In genomic region chr3:69602112-69602511, GRCh38 we compare ENCODE assay signal across 22 cellular contexts.
A peak's percentile ranks its signal among the peaks of the same experiment; 100 is the strongest.
DNase-seq lines count a peak whose midpoint lies in the region; ATAC-seq, FAIRE-seq and TF ChIP-seq lines count a peak whose summit lies in the region.
"Had no signal": no experiment of that assay in that cellular context is flagged by ENCODE, and none has a peak within 500 bp of the region (broad histone marks: within the 10 kb centered on the region; RNA-seq: fewer than 3 reads in every experiment).

No MANE protein-coding gene starts in this region.

- H3K27ac ChIP-seq in heart left ventricle (peak overlapping the region in 1 of 12 donors; percentile 14), right atrium auricular region (no peak overlapping the region)
- H3K27ac ChIP-seq: BLaER1 treated with 17β-estradiol and CSF1 and Interleukin-3, amounts not matched to agents 10 nM and 100 nM; C4-2B had no signal

- peaks cover 0 to 7% (median 0%) of the 10 kb centered on the region in 9 donors for H3K27me3 ChIP-seq in heart left ventricle
- no peaks in the 10 kb centered on the region for H3K27me3 ChIP-seq in right atrium auricular region
- H3K27me3 ChIP-seq in bronchial epithelial cell (ENCODE audit: control insufficient read depth, insufficient read depth, low read length), result no peaks in the 10 kb centered on the region
- H3K27me3 ChIP-seq: BLaER1 treated with 17β-estradiol and CSF1 and Interleukin-3, amounts not matched to agents 10 nM and 100 nM had no signal

- H3K4me1 ChIP-seq in heart left ventricle (no peaks in the 10 kb centered on the region), right atrium auricular region (no peaks in the 10 kb centered on the region)
- H3K4me1 ChIP-seq: BLaER1 treated with 17β-estradiol and CSF1 and Interleukin-3, amounts not matched to agents 10 nM and 100 nM; Caco-2 had no signal

- H3K4me3 ChIP-seq in heart left ventricle (no peak overlapping the region), right atrium auricular region (no peak overlapping the region), bronchial epithelial cell (ENCODE audit: low read depth, low read length) (no peak overlapping the region)
- H3K4me3 ChIP-seq: BLaER1 treated with 17β-estradiol and CSF1 and Interleukin-3, amounts not matched to agents 10 nM and 100 nM had no signal

- H3K9me3 ChIP-seq in heart left ventricle (peaks cover 0 to 12% (median 0%) of the 10 kb centered on the region in 12 donors), right atrium auricular region (peaks cover 0 to 9% of the 10 kb centered on the region in 2 donors)
- H3K9me3 ChIP-seq: Caco-2 had no signal

- peak; percentile 58 to 88 (median 70) for ATAC-seq in heart left ventricle
- peak; percentile 73 for ATAC-seq in omental fat pad (ENCODE audit: low FRiP score)
- ATAC-seq: CD8-positive, alpha-beta T cell had no signal

- H3K36me3 ChIP-seq in heart left ventricle (no peaks in the 10 kb centered on the region), right atrium auricular region (no peaks in the 10 kb centered on the region), bronchial epithelial cell (ENCODE audit: control insufficient read depth, insufficient read depth, low read length) (no peaks in the 10 kb centered on the region)
- H3K36me3 ChIP-seq: BLaER1 treated with 17β-estradiol and CSF1 and Interleukin-3, amounts not matched to agents 10 nM and 100 nM had no signal

- TF ChIP-seq POLR2A in heart left ventricle (IDR thresholded peaks at IDR 0.05), result no peak

- DNase-seq in heart left ventricle (no peak), right atrium auricular region (ENCODE audit: low spot score) (no peak), amniotic epithelial cell (ENCODE audit: low read depth) (peak; percentile 6), bronchial epithelial cell (ENCODE audit: low read depth) (peak; percentile 4), omental fat pad (ENCODE audit: low spot score) (no peak), amniotic stem cell (lab: John Stamatoyannopoulos, UW) (no peak)
- no peak for DNase-seq in effector CD8-positive, alpha-beta T cell (lab: John Stamatoyannopoulos, UW)
- DNase-seq: 8988T; AML-193; Caco-2; Calu3; CD4-positive, alpha-beta T cell; CD8-positive, alpha-beta T cell; DMS79 treated with DMSO at 0.1 percent for 48 hours; GF-D8 had no signal

- no peak for FAIRE-seq in bronchial epithelial cell (lab: Jason Lieb, UNC)
- FAIRE-seq: A204.1, D721Med, G401.6, GM12891, GM19239 had no signal

- intact Hi-C loops in heart left ventricle (cut with DNase I), result no loop called here

- TF ChIP-seq CTCF in heart left ventricle (IDR thresholded peaks at IDR 0.05) (no peak), right atrium auricular region (IDR thresholded peaks at IDR 0.05) (no peak), bronchial epithelial cell (IDR thresholded peaks at IDR 0.05; ENCODE audit: insufficient read depth, low read length, severe bottlenecking) (no peak), omental fat pad (IDR thresholded peaks at IDR 0.05) (no peak)

- WGBS in heart left ventricle, 4 donors, result 72 to 84% (median 79%) methylated on average over 4 of the region's 4 CpGs

Comparison
In these comparisons a context has a peak if more than half of its experiments do, and no peak if none do; other contexts are left out.
1. DNase-seq: peak in amniotic epithelial cell (single experiment) and bronchial epithelial cell (single experiment); none in heart left ventricle (0 of 5), right atrium auricular region (single experiment), omental fat pad (single experiment), amniotic stem cell (single experiment) and effector CD8-positive, alpha-beta T cell (single experiment).